21 cellular contexts compared by ENCODE assay signal in genomic region chr3:45510519-45510918, GRCh38.
"Had no signal": no experiment of that assay in that cellular context is flagged by ENCODE, and none has a peak within 500 bp of the region (broad histone marks: within the 10 kb centered on the region; RNA-seq: fewer than 3 reads in every experiment).

No MANE protein-coding gene starts in this region.

- H3K4me3 Mint-ChIP-seq: activated CD8-positive, alpha-beta T cell treated with anti-CD3 and anti-CD28 coated beads, Interleukin-2, amount 10 ng/mL, durations not matched to agents 7 days and 5 days; activated naive CD8-positive, alpha-beta T cell treated with anti-CD3 and anti-CD28 coated beads, Interleukin-2, amount 10 ng/mL, durations not matched to agents 7 days and 5 days; activated T-helper 1 cell treated with anti-CD3 and anti-CD28 coated beads, Interleukin-12 subunit alpha, Interleukin-12 subunit beta, Interleukin-2, Interleukin-4 antibody, amounts not matched to agents 30 ng/mL and 10 ng/mL and 1 ng/mL, durations not matched to agents 14 hours and 24 hours and 36 hours; naive thymus-derived CD8-positive, alpha-beta T cell; stimulated activated naive CD8-positive, alpha-beta T cell treated with anti-CD3 and anti-CD28 coated beads, Interleukin-15, Interleukin-2, amounts not matched to agents 100 ng/mL and 50 ng/mL, for 24 hours had no signal

- H3K9me3 ChIP-seq: SK-N-SH, tibial artery had no signal

- H3K4me1 Mint-ChIP-seq: activated naive CD8-positive, alpha-beta T cell treated with anti-CD3 and anti-CD28 coated beads, Interleukin-2, amount 10 ng/mL, durations not matched to agents 7 days and 5 days had no signal

- H3K27me3 ChIP-seq: foreskin keratinocyte, hepatocyte, tibial artery had no signal

- ATAC-seq: activated CD8-positive, alpha-beta T cell treated with anti-CD3 and anti-CD28 coated beads, Interleukin-2, amount 10 ng/mL, durations not matched to agents 7 days and 5 days; foreskin keratinocyte; naive thymus-derived CD8-positive, alpha-beta T cell had no signal

- H3K9ac ChIP-seq: SK-N-SH had no signal

- H3K4me3 ChIP-seq: coronary artery, hepatocyte, lung, tibial artery had no signal

- H3K9me2 ChIP-seq: SK-N-SH had no signal

- H3K9me3 Mint-ChIP-seq: activated naive CD8-positive, alpha-beta T cell treated with anti-CD3 and anti-CD28 coated beads, Interleukin-2, amount 10 ng/mL, durations not matched to agents 7 days and 5 days; activated T-helper 1 cell treated with anti-CD3 and anti-CD28 coated beads, Interleukin-12 subunit alpha, Interleukin-12 subunit beta, Interleukin-2, Interleukin-4 antibody, amounts not matched to agents 30 ng/mL and 10 ng/mL and 1 ng/mL, durations not matched to agents 14 hours and 24 hours and 36 hours; naive thymus-derived CD8-positive, alpha-beta T cell; stimulated activated naive CD8-positive, alpha-beta T cell treated with anti-CD3 and anti-CD28 coated beads, Interleukin-15, Interleukin-2, amounts not matched to agents 100 ng/mL and 50 ng/mL, for 24 hours had no signal

- DNase-seq: activated CD4-positive, alpha-beta T cell treated with anti-CD3 and anti-CD28 coated beads for 1 hour; activated CD4-positive, alpha-beta T cell treated with anti-CD3 and anti-CD28 coated beads, Interleukin-2, amount 50 U/mL, for 1 hour; activated CD8-positive, alpha-beta T cell treated with anti-CD3 and anti-CD28 coated beads, Interleukin-2, amount 10 ng/mL, durations not matched to agents 7 days and 5 days; activated naive CD8-positive, alpha-beta T cell treated with anti-CD3 and anti-CD28 coated beads, Interleukin-2, amount 10 ng/mL, durations not matched to agents 7 days and 5 days; amygdala; cerebellar nuclear complex; foreskin keratinocyte; islet precursor cell; left cardiac atrium; naive thymus-derived CD8-positive, alpha-beta T cell; retina; SK-N-SH; stimulated activated CD4-positive, alpha-beta T cell treated with anti-CD3 and anti-CD28 coated beads, Interleukin-1b, Interleukin-23, amount 100 ng/mL, for 48 hours; tibial artery; WERI-Rb-1 had no signal

- H3K36me3 ChIP-seq: WERI-Rb-1 had no signal

- H2AFZ ChIP-seq: hepatocyte had no signal

- H3K4me2 ChIP-seq: hepatocyte, SK-N-SH had no signal

- H3K27ac Mint-ChIP-seq: activated CD8-positive, alpha-beta T cell treated with anti-CD3 and anti-CD28 coated beads, Interleukin-2, amount 10 ng/mL, durations not matched to agents 7 days and 5 days; activated naive CD8-positive, alpha-beta T cell treated with anti-CD3 and anti-CD28 coated beads, Interleukin-2, amount 10 ng/mL, durations not matched to agents 7 days and 5 days; activated T-helper 1 cell treated with anti-CD3 and anti-CD28 coated beads, Interleukin-12 subunit alpha, Interleukin-12 subunit beta, Interleukin-2, Interleukin-4 antibody, amounts not matched to agents 30 ng/mL and 10 ng/mL and 1 ng/mL, durations not matched to agents 14 hours and 24 hours and 36 hours; progenitor cell of endocrine pancreas; stimulated activated naive CD8-positive, alpha-beta T cell treated with anti-CD3 and anti-CD28 coated beads, Interleukin-15, Interleukin-2, amounts not matched to agents 100 ng/mL and 50 ng/mL, for 24 hours had no signal

- H3K27ac ChIP-seq: coronary artery, hepatocyte, tibial artery, WERI-Rb-1 had no signal

- H3K4me1 ChIP-seq: tibial artery had no signal

- H3K27me3 Mint-ChIP-seq: activated naive CD8-positive, alpha-beta T cell treated with anti-CD3 and anti-CD28 coated beads, Interleukin-2, amount 10 ng/mL, durations not matched to agents 7 days and 5 days; naive thymus-derived CD8-positive, alpha-beta T cell; progenitor cell of endocrine pancreas; stimulated activated naive CD8-positive, alpha-beta T cell treated with anti-CD3 and anti-CD28 coated beads, Interleukin-15, Interleukin-2, amounts not matched to agents 100 ng/mL and 50 ng/mL, for 24 hours had no signal

- H3K79me2 ChIP-seq: hepatocyte had no signal
